19 cellular contexts compared by ENCODE assay signal in genomic region chr1:55076356-55076755, GRCh38. TPM values are rescaled to one million over a fixed set of nuclear protein-coding genes. Genes with fewer than 3 reads are reported as not detected.
DNase-seq lines count a peak whose midpoint lies in the region; ATAC-seq, FAIRE-seq and TF ChIP-seq lines count a peak whose summit lies in the region.
"Had no signal": no experiment of that assay in that cellular context is flagged by ENCODE, and none has a peak within 500 bp of the region (broad histone marks: within the 10 kb centered on the region; RNA-seq: fewer than 3 reads in every experiment).

No MANE protein-coding gene starts in this region.

- H4K20me1 ChIP-seq in HepG2 (ENCODE audit: insufficient read depth, low read length): no peaks in the 10 kb centered on the region

- no peaks in the 10 kb centered on the region for H3K9me3 ChIP-seq in CD4-positive, CD25-positive, alpha-beta regulatory T cell (ENCODE audit: control insufficient read depth in 2 of 2, low read length in 2 of 2)
- H3K9me3 ChIP-seq in aorta (ENCODE audit: control insufficient read depth, low read length): no peaks in the 10 kb centered on the region
- no peaks in the 10 kb centered on the region for H3K9me3 ChIP-seq in HepG2 (ENCODE audit: low read length)
- H3K9me3 ChIP-seq: Caco-2, MG63 had no signal

- H3K4me3 Mint-ChIP-seq in activated T-cell treated with anti-CD3 and anti-CD28 coated beads, Interleukin-2, amount 50 U/mL, for 72 hours: no peak overlapping the region
- no peak overlapping the region for H3K4me3 Mint-ChIP-seq in CD4-positive, CD25-positive, alpha-beta regulatory T cell
- no peak overlapping the region for H3K4me3 Mint-ChIP-seq in activated T-helper 2 cell treated with anti-CD3 and anti-CD28 coated beads, Interferon-gamma antibody, Interleukin-2, Interleukin-4, amounts not matched to agents 10 μg/mL and 5 μg/mL and 100 μg/mL, durations not matched to agents 14 hours and 24 hours and 36 hours (ENCODE audit: low read depth)
- no peak overlapping the region for H3K4me3 Mint-ChIP-seq in naive thymus-derived CD8-positive, alpha-beta T cell
- H3K4me3 Mint-ChIP-seq: GM23338 had no signal

- H3K36me3 Mint-ChIP-seq in activated T-cell treated with anti-CD3 and anti-CD28 coated beads, Interleukin-2, amount 50 U/mL, for 72 hours (ENCODE audit: insufficient read depth in 2 of 2): peaks cover 10 to 20% of the 10 kb centered on the region in 2 donors
- H3K36me3 Mint-ChIP-seq in CD4-positive, CD25-positive, alpha-beta regulatory T cell: peaks cover 62% of the 10 kb centered on the region
- peaks cover 78% of the 10 kb centered on the region for H3K36me3 Mint-ChIP-seq in activated T-helper 2 cell treated with anti-CD3 and anti-CD28 coated beads, Interferon-gamma antibody, Interleukin-2, Interleukin-4, amounts not matched to agents 10 μg/mL and 5 μg/mL and 100 μg/mL, durations not matched to agents 14 hours and 24 hours and 36 hours (ENCODE audit: low read depth)
- H3K36me3 Mint-ChIP-seq in naive thymus-derived CD8-positive, alpha-beta T cell: peaks cover 0 to 96% (median 37%) of the 10 kb centered on the region in 3 donors

- POLR2A ChIA-PET in naive thymus-derived CD8-positive, alpha-beta T cell (lab: Charles Lee): no interaction called here
- POLR2A ChIA-PET in HepG2 (lab: Yijun Ruan, JAX): no interaction called here

- no peaks in the 10 kb centered on the region for H3K27me3 ChIP-seq in CD4-positive, CD25-positive, alpha-beta regulatory T cell (ENCODE audit: control insufficient read depth, insufficient read depth, low read length)
- no peaks in the 10 kb centered on the region for H3K27me3 ChIP-seq in aorta (ENCODE audit: control insufficient read depth in 1 of 2, insufficient read depth in 2 of 2, low read length in 1 of 2)
- H3K27me3 ChIP-seq in HepG2 (ENCODE audit: control insufficient read depth in 1 of 2, insufficient read depth in 2 of 2, low read length in 2 of 2): no peaks in the 10 kb centered on the region
- H3K27me3 ChIP-seq: MG63 had no signal

- peaks cover 98% of the 10 kb centered on the region for H3K36me3 ChIP-seq in CD4-positive, CD25-positive, alpha-beta regulatory T cell (ENCODE audit: control insufficient read depth, insufficient read depth, low read length)
- H3K36me3 ChIP-seq in aorta (ENCODE audit: control insufficient read depth in 1 of 2, insufficient read depth in 2 of 2, low read length in 1 of 2): peaks cover 4 to 10% of the 10 kb centered on the region in 2 donors
- H3K36me3 ChIP-seq in HepG2 (replicated peaks in 1 of 2; ENCODE audit: control insufficient read depth in 1 of 2, insufficient read depth in 2 of 2, low read length in 2 of 2): peaks cover 36 to 80% of the 10 kb centered on the region in 2 experiments

- intact Hi-C loops in activated T-helper 2 cell treated with anti-CD3 and anti-CD28 coated beads, Interferon-gamma antibody, Interleukin-2, Interleukin-4, amounts not matched to agents 10 μg/mL and 5 μg/mL and 100 μg/mL, durations not matched to agents 14 hours and 24 hours and 36 hours (cut with micrococcal nuclease): no loop called here
- intact Hi-C loops in aorta (cut with DNase I) (no loop called here), HepG2 (cut with micrococcal nuclease; ENCODE audit: unreplicated experiment) (loop anchor here (10.0 kb wide), 1 partner anchor 198 kb away; no protein-coding TSS in a partner anchor)

- FAIRE-seq in HepG2 (lab: Jason Lieb, UNC): no peak
- FAIRE-seq: A204.1 had no signal

- no peak overlapping the region for H2AFZ ChIP-seq in HepG2 (ENCODE audit: low read length)
- H2AFZ ChIP-seq: GM23338 had no signal

- in situ Hi-C loops in HepG2 (cut with HindIII; ENCODE audit: extremely low pct_ligation_motif_present, low pct_unique_long_range_greater_than_20kb): no loop called here

- CTCF ChIA-PET in HepG2 (lab: Yijun Ruan, JAX; ENCODE audit: low intra/inter-chr PET ratio, low total read pairs): no interaction called here

- 67 to 76% methylated on average over 1 of the region's 1 CpG for WGBS in aorta, 2 donors
- WGBS in HepG2 (ENCODE audit: low lambda C conversion rate): 100% methylated on average over 1 of the region's 1 CpG

- no peak overlapping the region for H3K27ac ChIP-seq in CD4-positive, CD25-positive, alpha-beta regulatory T cell (ENCODE audit: insufficient read depth, low read length, poor library complexity, severe bottlenecking)
- H3K27ac ChIP-seq in aorta (ENCODE audit: low read depth in 1 of 2, low read length in 2 of 2): no peak overlapping the region
- no peak overlapping the region for H3K27ac ChIP-seq in HepG2 (ENCODE audit: extremely low read length, insufficient read depth, low read length)
- H3K27ac ChIP-seq: KMS-11 had no signal

- H3K9me3 Mint-ChIP-seq in activated T-cell treated with anti-CD3 and anti-CD28 coated beads, Interleukin-2, amount 50 U/mL, for 72 hours: no peaks in the 10 kb centered on the region
- no peaks in the 10 kb centered on the region for H3K9me3 Mint-ChIP-seq in CD4-positive, CD25-positive, alpha-beta regulatory T cell
- no peaks in the 10 kb centered on the region for H3K9me3 Mint-ChIP-seq in activated T-helper 2 cell treated with anti-CD3 and anti-CD28 coated beads, Interferon-gamma antibody, Interleukin-2, Interleukin-4, amounts not matched to agents 10 μg/mL and 5 μg/mL and 100 μg/mL, durations not matched to agents 14 hours and 24 hours and 36 hours
- no peaks in the 10 kb centered on the region for H3K9me3 Mint-ChIP-seq in naive thymus-derived CD8-positive, alpha-beta T cell
- H3K9me3 Mint-ChIP-seq: GM23338 had no signal

- TF ChIP-seq CTCF in HepG2 (CRISPR knock-in tag; IDR thresholded peaks at IDR 0.05): no peak

- no peak for DNase-seq in activated T-cell treated with anti-CD3 and anti-CD28 coated beads, Interleukin-2, amount 50 U/mL, for 72 hours
- DNase-seq in activated T-cell treated with anti-CD3 and anti-CD28 coated beads for 4 hours (no peak), aorta (no peak), HepG2 (ENCODE audit: low spot score) (no peak)
- no peak for DNase-seq in CD4-positive, CD25-positive, alpha-beta regulatory T cell
- no peak for DNase-seq in activated T-helper 2 cell treated with anti-CD3 and anti-CD28 coated beads, Interferon-gamma antibody, Interleukin-2, Interleukin-4, amounts not matched to agents 10 μg/mL and 5 μg/mL and 100 μg/mL, durations not matched to agents 14 hours and 24 hours and 36 hours (ENCODE audit: low spot score)
- DNase-seq in naive thymus-derived CD8-positive, alpha-beta T cell: no peak
- DNase-seq: C1 segment of cervical spinal cord, Caco-2, DMS153, EL, MG63, NCI-H1092, NCI-H2081 treated with DMSO at 0.1 percent for 48 hours, NCI-H510A treated with DMSO at 0.1 percent for 48 hours had no signal

- no peak for TF ChIP-seq RAD21 in HepG2 (CRISPR knock-in tag; IDR thresholded peaks at IDR 0.05)

- peaks cover 27% of the 10 kb centered on the region for H3K4me1 Mint-ChIP-seq in activated T-cell treated with anti-CD3 and anti-CD28 coated beads, Interleukin-2, amount 50 U/mL, for 72 hours (ENCODE audit: low read depth)
- H3K4me1 Mint-ChIP-seq in CD4-positive, CD25-positive, alpha-beta regulatory T cell: peaks cover 0 to 2% (median 0%) of the 10 kb centered on the region in 4 donors
- peaks cover 42% of the 10 kb centered on the region for H3K4me1 Mint-ChIP-seq in activated T-helper 2 cell treated with anti-CD3 and anti-CD28 coated beads, Interferon-gamma antibody, Interleukin-2, Interleukin-4, amounts not matched to agents 10 μg/mL and 5 μg/mL and 100 μg/mL, durations not matched to agents 14 hours and 24 hours and 36 hours (ENCODE audit: low read depth)
- peaks cover 0 to 5% (median 0%) of the 10 kb centered on the region in 4 donors for H3K4me1 Mint-ChIP-seq in naive thymus-derived CD8-positive, alpha-beta T cell

- H3K4me3 ChIP-seq in CD4-positive, CD25-positive, alpha-beta regulatory T cell (ENCODE audit: low read depth, low read length): no peak overlapping the region
- H3K4me3 ChIP-seq in aorta (ENCODE audit: low read length in 2 of 2) (no peak overlapping the region), HepG2 (replicated peaks in 1 of 3; ENCODE audit: insufficient read depth in 1 of 3, low read depth in 2 of 3, low read length in 3 of 3) (no peak overlapping the region)
- H3K4me3 ChIP-seq: GM23338, MG63 had no signal

- no peak overlapping the region for H3K9ac ChIP-seq in HepG2 (ENCODE audit: insufficient read depth, low read depth, low read length)
- H3K9ac ChIP-seq: KMS-11 had no signal

- BruUV-seq in HepG2 (replicated peaks; lab: Mats Ljungman, UMichigan): no TSS peak

- peak overlapping the region; percentile 45 for H3K27ac Mint-ChIP-seq in activated T-cell treated with anti-CD3 and anti-CD28 coated beads, Interleukin-2, amount 50 U/mL, for 72 hours
- peak overlapping the region in 2 of 3 donors; percentile 32 to 38 for H3K27ac Mint-ChIP-seq in CD4-positive, CD25-positive, alpha-beta regulatory T cell
- H3K27ac Mint-ChIP-seq in activated T-helper 2 cell treated with anti-CD3 and anti-CD28 coated beads, Interferon-gamma antibody, Interleukin-2, Interleukin-4, amounts not matched to agents 10 μg/mL and 5 μg/mL and 100 μg/mL, durations not matched to agents 14 hours and 24 hours and 36 hours: peak overlapping the region; percentile 8
- peak overlapping the region in 8 of 10 donors; percentile 6 to 63 (median 34) for H3K27ac Mint-ChIP-seq in naive thymus-derived CD8-positive, alpha-beta T cell
- H3K27ac Mint-ChIP-seq: GM23338 had no signal

- H3K4me2 ChIP-seq in HepG2 (ENCODE audit: low read depth, low read length): no peak overlapping the region
- H3K4me2 ChIP-seq: GM23338, KMS-11 had no signal

- no peak for ATAC-seq in activated T-cell treated with anti-CD3 and anti-CD28 coated beads, Interleukin-2, amount 50 U/mL, for 72 hours (replicated peaks in 1 of 2)
- ATAC-seq in CD4-positive, CD25-positive, alpha-beta regulatory T cell (ENCODE audit: low read depth in 2 of 2): no peak
- ATAC-seq in naive thymus-derived CD8-positive, alpha-beta T cell: no peak
- no peak for ATAC-seq in aorta (ENCODE audit: low FRiP score)
- no peak for ATAC-seq in HG03521 (IDR thresholded peaks at IDR 0.05; ENCODE audit: unreplicated experiment)
- no peak for ATAC-seq in HepG2
- ATAC-seq: GM23338 had no signal

- TF ChIP-seq EP300 in HepG2 (IDR thresholded peaks at IDR 0.05; ENCODE audit: low read depth in 2 of 2, low read length in 2 of 2) (no peak), HepG2 (CRISPR knock-in tag; IDR thresholded peaks at IDR 0.05; ENCODE audit: borderline replicate concordance) (no peak)

- H3K79me2 ChIP-seq in HepG2 (ENCODE audit: insufficient read depth, low read length): no peaks in the 10 kb centered on the region

- H3K27me3 Mint-ChIP-seq in activated T-cell treated with anti-CD3 and anti-CD28 coated beads, Interleukin-2, amount 50 U/mL, for 72 hours (ENCODE audit: low read depth): no peaks in the 10 kb centered on the region
- no peaks in the 10 kb centered on the region for H3K27me3 Mint-ChIP-seq in CD4-positive, CD25-positive, alpha-beta regulatory T cell
- no peaks in the 10 kb centered on the region for H3K27me3 Mint-ChIP-seq in activated T-helper 2 cell treated with anti-CD3 and anti-CD28 coated beads, Interferon-gamma antibody, Interleukin-2, Interleukin-4, amounts not matched to agents 10 μg/mL and 5 μg/mL and 100 μg/mL, durations not matched to agents 14 hours and 24 hours and 36 hours (ENCODE audit: low read depth)
- H3K27me3 Mint-ChIP-seq in naive thymus-derived CD8-positive, alpha-beta T cell: no peaks in the 10 kb centered on the region

- no peaks in the 10 kb centered on the region for H3K4me1 ChIP-seq in CD4-positive, CD25-positive, alpha-beta regulatory T cell (ENCODE audit: control insufficient read depth, insufficient read depth, low read length, poor library complexity, severe bottlenecking)
- H3K4me1 ChIP-seq in aorta (ENCODE audit: control insufficient read depth in 1 of 2, insufficient read depth in 2 of 2, low read length in 2 of 2) (no peaks in the 10 kb centered on the region), HepG2 (ENCODE audit: insufficient read depth, low read length) (peaks cover 9% of the 10 kb centered on the region)
- H3K4me1 ChIP-seq: Caco-2 had no signal

- TF ChIP-seq POLR2A in HepG2 (IDR thresholded peaks at IDR 0.05; ENCODE audit: insufficient read depth in 1 of 2, low read depth in 2 of 2, low read length in 2 of 2): no peak

RNA-seq across cellular contexts. Expression of gene PCSK9, which starts 37.0 kb away (rescaled TPM):
- not detected for total RNA-seq in activated T-cell treated with anti-CD3 and anti-CD28 coated beads, Interleukin-2, amount 50 U/mL, for 72 hours
- total RNA-seq in CD4-positive, CD25-positive, alpha-beta regulatory T cell: not detected
- polyA plus RNA-seq in CD4-positive, CD25-positive, alpha-beta regulatory T cell: not detected
- 0.05 and 0.07 TPM in 2 replicates for total RNA-seq in activated T-helper 2 cell treated with anti-CD3 and anti-CD28 coated beads, Interferon-gamma antibody, Interleukin-2, Interleukin-4, amounts not matched to agents 10 μg/mL and 5 μg/mL and 100 μg/mL, durations not matched to agents 14 hours and 24 hours and 36 hours
- not detected for total RNA-seq in naive thymus-derived CD8-positive, alpha-beta T cell
- not detected for polyA plus RNA-seq in naive thymus-derived CD8-positive, alpha-beta T cell
- total RNA-seq in aorta: under 1 TPM; 0.13 to 0.42 TPM
- under 1 TPM in 1 of 2 donors, not detected in 1; 0.38 TPM for polyA plus RNA-seq in aorta
- 31.2 and 80.5 TPM in 2 replicates for total RNA-seq in HepG2 (2016; rRNA removed; fragmentation: Illumina TruSeq; extraction: Trizol)
- total RNA-seq in HepG2 (2016; cell fraction: cytosol; rRNA removed; fragmentation: Illumina TruSeq; extraction: Trizol; ENCODE audit: low read depth): 3.3 and 3.9 TPM in 2 replicates
- total RNA-seq in HepG2 (2016; cell fraction: insoluble cytoplasmic fraction; rRNA removed; fragmentation: Illumina TruSeq; extraction: Trizol): 27.3 and 85.1 TPM in 2 replicates
- 12.6 and 13.1 TPM in 2 replicates for total RNA-seq in HepG2 (2016; cell fraction: membrane; rRNA removed; fragmentation: Illumina TruSeq; extraction: Trizol)
- total RNA-seq in HepG2 (2016; cell fraction: nucleus; rRNA removed; fragmentation: Illumina TruSeq; extraction: Trizol): 73.8 and 95.4 TPM in 2 replicates
- 33.3 and 80.9 TPM in 2 replicates for polyA plus RNA-seq in HepG2 (2011; rRNA removed)
- polyA plus RNA-seq in HepG2 (2011; cell fraction: cytosol; rRNA removed): 36.4 and 38.7 TPM in 2 replicates
- 62.0 and 98.2 TPM in 2 replicates for polyA plus RNA-seq in HepG2 (2011; cell fraction: nucleus; rRNA removed)
- 77.5 and 98.1 TPM in 2 replicates for polyA plus RNA-seq in HepG2 (2012)
- polyA plus RNA-seq in HepG2 (2016; cell fraction: cytosol; fragmentation: Illumina TruSeq; extraction: Trizol; ENCODE audit: low read depth): 3.3 and 3.7 TPM in 2 replicates
- polyA plus RNA-seq in HepG2 (2016; cell fraction: insoluble cytoplasmic fraction; fragmentation: Illumina TruSeq; extraction: Trizol; ENCODE audit: low read depth): 24.9 and 30.2 TPM in 2 replicates
- polyA plus RNA-seq in HepG2 (2016; cell fraction: membrane; fragmentation: Illumina TruSeq; extraction: Trizol; ENCODE audit: low read depth): 6.3 and 7.0 TPM in 2 replicates
- 132 and 143 TPM in 2 replicates for polyA plus RNA-seq in HepG2 (2016; cell fraction: nucleus; fragmentation: Illumina TruSeq; extraction: Trizol; ENCODE audit: insufficient read depth, low read depth)
- 63.1 and 66.1 TPM in 2 replicates for polyA minus RNA-seq in HepG2 (2011; rRNA and poly(A)+ RNA removed; ENCODE audit: low replicate concordance)
- 26.8 and 38.6 TPM in 2 replicates for polyA minus RNA-seq in HepG2 (2011; cell fraction: cytosol; rRNA and poly(A)+ RNA removed)
- polyA minus RNA-seq in HepG2 (2011; cell fraction: nucleus; rRNA and poly(A)+ RNA removed): 15.3 and 25.5 TPM in 2 replicates
